ENCODE assay signal across 31 cellular contexts in the genomic region with DNA sequence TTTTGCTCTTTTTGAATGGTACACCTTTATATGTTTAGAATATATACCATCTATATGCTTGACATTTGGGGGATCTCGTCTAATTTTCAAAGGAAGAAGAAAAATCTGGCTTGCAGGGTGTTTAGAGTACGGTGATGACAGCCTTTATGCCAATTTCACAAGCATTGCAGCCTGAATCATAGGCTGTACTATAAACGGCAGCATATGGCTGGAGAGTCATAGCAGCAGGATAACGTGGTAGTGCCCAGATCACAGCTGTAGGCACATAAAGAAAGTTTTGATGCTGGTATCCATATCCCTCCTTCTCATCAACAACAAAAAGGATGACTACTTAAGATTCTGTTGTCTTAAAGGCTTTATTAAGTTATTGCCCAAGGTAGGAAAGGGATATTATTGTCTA.
DNase-seq lines count a peak whose midpoint lies in the region; FAIRE-seq and TF ChIP-seq lines count a peak whose summit lies in the region.
"Had no signal": no experiment of that assay in that cellular context is flagged by ENCODE, and none has a peak within 500 bp of the region (broad histone marks: within the 10 kb centered on the region; RNA-seq: fewer than 3 reads in every experiment).

No MANE protein-coding gene starts in this region.

- FAIRE-seq in H54 (lab: Jason Lieb, UNC) = no peak

- H3K4me3 ChIP-seq in epithelial cell of esophagus (ENCODE audit: low read length) (no peak overlapping the region), tibial nerve (no peak overlapping the region)
- H3K4me3 ChIP-seq: prostate gland, right lobe of liver, SK-N-MC had no signal

- no peaks in the 10 kb centered on the region for H3K4me1 ChIP-seq in tibial nerve
- H3K4me1 ChIP-seq: Caco-2, prostate gland, right lobe of liver had no signal

- peaks cover 0 to 2% (median 0%) of the 10 kb centered on the region in 3 donors for H3K36me3 ChIP-seq in tibial nerve
- H3K36me3 ChIP-seq: prostate gland, right lobe of liver had no signal

- DNase-seq in NCI-H82 (lab: John Stamatoyannopoulos, UW) (peak; percentile 25), NCI-H82 treated with DMSO at 0.1 percent for 48 hours (lab: John Stamatoyannopoulos, UW; ENCODE audit: unreplicated experiment) (no peak), NCI-H524 (lab: John Stamatoyannopoulos, UW) (peak; percentile 51 to 93), epithelial cell of esophagus (ENCODE audit: low read depth) (peak; percentile 14), middle frontal gyrus (ENCODE audit: extremely low spot score, low spot score) (no peak), NCI-H226 (no peak), H54 (ENCODE audit: insufficient read length, low spot score) (no peak), tibial nerve (ENCODE audit: low spot score in 2 of 2) (no peak)
- DNase-seq: activated CD4-positive, alpha-beta memory T cell treated with anti-CD3 and anti-CD28 coated beads, Interleukin-2, amount 10 ng/mL, durations not matched to agents 7 days and 5 days; activated CD4-positive, alpha-beta T cell treated with anti-CD3 and anti-CD28 coated beads for 1 hour; activated CD8-positive, alpha-beta memory T cell treated with anti-CD3 and anti-CD28 coated beads, Interleukin-2, amount 50 U/mL, for 48 hours; activated naive CD4-positive, alpha-beta T cell treated with Interleukin-2 at 50 U/mL for 16 hours; Caco-2; DMS79; endodermal cell; foreskin melanocyte; GF-D8; Kasumi-1; kidney glomerular epithelial cell; midbrain; MV-4-11; naive thymus-derived CD4-positive, alpha-beta T cell; NCI-H1436; occipital lobe; OCI-M1; right lobe of liver; stimulated activated CD4-positive, alpha-beta T cell treated with anti-CD3 and anti-CD28 coated beads, Interleukin-4, amount 100 ng/mL, for 1 hour had no signal

- no peaks in the 10 kb centered on the region for H3K9me3 ChIP-seq in tibial nerve
- H3K9me3 ChIP-seq: Caco-2, prostate gland, right lobe of liver had no signal

- TF ChIP-seq CTCF in epithelial cell of esophagus (IDR thresholded peaks at IDR 0.05; ENCODE audit: insufficient read depth, low read depth, low read length, missing control alignments) = no peak
- TF ChIP-seq CTCF in tibial nerve (IDR thresholded peaks at IDR 0.05) = no peak

- no peak for TF ChIP-seq POLR2A in H54 (IDR thresholded peaks at IDR 0.05; ENCODE audit: low read depth, low read length)
- no peak for TF ChIP-seq POLR2A in tibial nerve (IDR thresholded peaks at IDR 0.05)

- no peak overlapping the region for H3K27ac ChIP-seq in tibial nerve
- H3K27ac ChIP-seq: 22Rv1, C4-2B, prostate gland, right lobe of liver, SK-N-MC had no signal

- 85 to 86% methylated on average over 4 of the region's 4 CpGs for WGBS in tibial nerve, 2 donors

- no peaks in the 10 kb centered on the region for H3K27me3 ChIP-seq in tibial nerve
- H3K27me3 ChIP-seq: right lobe of liver had no signal

- no peak for TF ChIP-seq EP300 in tibial nerve (IDR thresholded peaks at IDR 0.05)

Comparison
In these comparisons a context has a peak if more than half of its experiments do, and no peak if none do; other contexts are left out.
1. DNase-seq: peak in NCI-H82 (single experiment), NCI-H524 (2 of 2) and epithelial cell of esophagus (single experiment); none in NCI-H82 treated with DMSO at 0.1 percent for 48 hours (single experiment), middle frontal gyrus (single experiment), NCI-H226 (single experiment), H54 (single experiment) and tibial nerve (0 of 2).